In the genomic region with DNA sequence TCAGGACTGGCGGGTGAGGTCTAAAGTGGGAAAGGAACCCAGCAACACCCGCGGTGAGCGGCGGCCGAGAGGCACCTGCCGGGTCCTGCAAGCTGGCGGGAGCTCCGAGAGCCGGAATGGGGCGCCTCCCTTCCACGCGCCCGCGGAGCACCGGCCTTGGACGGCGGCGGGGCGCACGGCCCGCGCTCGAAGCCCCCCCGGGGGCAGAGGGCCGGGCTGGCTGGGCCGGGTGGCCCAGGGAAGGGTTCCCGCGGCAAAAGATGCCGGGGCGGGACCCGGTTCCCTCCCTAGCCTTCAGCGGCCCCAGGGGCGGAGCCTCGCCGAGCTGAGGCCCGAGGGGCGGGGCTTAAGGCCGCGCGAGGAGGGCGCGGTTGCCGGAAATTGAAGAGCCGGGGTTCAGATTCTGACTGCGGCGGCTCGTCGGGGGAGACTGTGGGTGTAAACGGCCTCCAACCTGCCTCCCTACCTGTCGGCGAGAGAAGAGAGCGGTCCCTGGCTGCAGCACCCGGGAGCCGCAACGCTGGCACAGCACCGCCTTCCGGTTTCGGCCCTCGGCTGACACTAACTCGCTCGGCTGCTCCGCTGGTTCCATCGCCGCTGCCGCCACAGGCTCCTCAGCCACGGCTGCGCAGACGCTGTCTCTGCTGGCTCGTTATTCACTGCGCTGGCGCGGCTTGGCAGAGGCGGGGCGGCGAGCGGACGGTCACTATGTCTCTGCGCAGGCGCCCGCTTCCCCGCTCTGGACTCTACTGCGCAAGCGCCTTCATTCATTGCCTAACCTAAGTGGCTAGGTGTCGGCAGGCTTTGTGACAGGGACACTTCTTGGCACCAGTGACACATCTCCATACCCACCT, we compare ENCODE assay signal across 8 cellular contexts. TPM values are rescaled to one million over a fixed set of nuclear protein-coding genes. Genes with fewer than 3 reads are reported as not detected.
DNase-seq lines count a peak whose midpoint lies in the region; TF ChIP-seq lines count a peak whose summit lies in the region.

A gene (minus strand): TSS at position 643 of the 854 bp plus-strand sequence. CDS start 51 bp downstream, at position 592.

- TF ChIP-seq POLR2A in stomach (IDR thresholded peaks at IDR 0.05) = peak in 2 of 4 donors; percentile 36 to 86

- H3K27ac ChIP-seq in neural cell (ENCODE audit: low read length) (peak within 1 kb of the TSS; percentile 91), stomach (peak within 1 kb of the TSS; percentile 89 to 99 (median 97))

- H3K27me3 ChIP-seq in H7 (ENCODE audit: control insufficient read depth, insufficient read depth, low read length) (no peaks in the 10 kb centered on the region), neural cell (ENCODE audit: insufficient read depth, low read depth, low read length) (no peaks in the 10 kb centered on the region), stomach (no peaks in the 10 kb centered on the region)

- H3K36me3 ChIP-seq in H7 (replicated peaks; ENCODE audit: control insufficient read depth, insufficient read depth, low read length) = peaks cover 2% of the 10 kb centered on the region
- no peaks in the 10 kb centered on the region for H3K36me3 ChIP-seq in neural cell (ENCODE audit: insufficient read depth, low read length)
- H3K36me3 ChIP-seq in stomach = peaks cover 3 to 42% (median 36%) of the 10 kb centered on the region in 4 donors

- 0 to 1% (median 0%) methylated on average over 20 to 85 of the region's 85 CpGs for WGBS in stomach, 5 donors

- peak within 1 kb of the TSS; percentile 67 for H2AFZ ChIP-seq in neural cell (ENCODE audit: low read depth, low read length)

- intact Hi-C loops in stomach (cut with DNase I; ENCODE audit: low total_unique reads) = no loop called here

- H3K79me2 ChIP-seq in neural cell (replicated peaks; ENCODE audit: insufficient read depth, low read length) = peaks cover 17% of the 10 kb centered on the region

- H3K4me2 ChIP-seq in neural cell (ENCODE audit: low read length) = peak within 1 kb of the TSS; percentile 98

- TF ChIP-seq CTCF in fibroblast of the aortic adventitia (IDR thresholded peaks at IDR 0.05; ENCODE audit: insufficient read depth, low read length) = peak; percentile 47
- TF ChIP-seq CTCF in neural cell (IDR thresholded peaks at IDR 0.05; ENCODE audit: poor library complexity, severe bottlenecking) = peak; percentile 65
- TF ChIP-seq CTCF in stomach (IDR thresholded peaks at IDR 0.05) = no peak

- peak; percentile 66 for TF ChIP-seq RAD21 in neural cell (conservative IDR thresholded peaks at IDR 0.05)

- H3K9me3 ChIP-seq in neural cell (ENCODE audit: low read length) = no peaks in the 10 kb centered on the region
- no peaks in the 10 kb centered on the region for H3K9me3 ChIP-seq in stomach

- no peaks in the 10 kb centered on the region for H4K20me1 ChIP-seq in neural cell (ENCODE audit: insufficient read depth)

- H3F3A ChIP-seq in neural cell (ENCODE audit: insufficient read depth, low read length, poor library complexity, severe bottlenecking) = no peaks in the 10 kb centered on the region

- peak within 1 kb of the TSS; percentile 98 for H3K4me3 ChIP-seq in H7 (ENCODE audit: insufficient read depth, low read depth, low read length)
- peak within 1 kb of the TSS; percentile 88 for H3K4me3 ChIP-seq in fibroblast of the aortic adventitia (ENCODE audit: low read depth, low read length)
- H3K4me3 ChIP-seq in neural cell (ENCODE audit: low read length) = peak within 1 kb of the TSS; percentile 83
- H3K4me3 ChIP-seq in stomach = peak within 1 kb of the TSS; percentile 78 to 93 (median 83)

- H3K9ac ChIP-seq in neural cell (ENCODE audit: low read length) = peak within 1 kb of the TSS; percentile 88

- DNase-seq in ELR (ENCODE audit: low read depth) = peak; percentile 95
- peak; percentile 98 for DNase-seq in H7
- DNase-seq in M059J (ENCODE audit: low read depth) = peak; percentile 95
- DNase-seq in SHP77 (lab: John Stamatoyannopoulos, UW) = peak; percentile 95 to 97
- DNase-seq in activated effector memory CD4-positive, alpha-beta T cell treated with Interleukin-2 at 50 U/mL for 16 hours = peak; percentile 96
- peak; percentile 92 for DNase-seq in fibroblast of the aortic adventitia (ENCODE audit: low read depth)
- DNase-seq in stomach = peak; percentile 98

- no peaks in the 10 kb centered on the region for H3K9me2 ChIP-seq in neural cell (ENCODE audit: insufficient read depth, low read length)

- TF ChIP-seq EP300 in neural cell (conservative IDR thresholded peaks at IDR 0.05; ENCODE audit: poor library complexity, severe bottlenecking) (peak; percentile 31), stomach (IDR thresholded peaks at IDR 0.05) (no peak)

- peaks cover 0 to 21% (median 15%) of the 10 kb centered on the region in 4 donors for H3K4me1 ChIP-seq in stomach

TF ChIP-seq in neural cell, 6 proteins besides CTCF, POLR2A, EP300 and RAD21:
- peak; percentile 100 for TF ChIP-seq POLR2AphosphoS5 (IDR thresholded peaks at IDR 0.05)
- TF ChIP-seq TAF1 (IDR thresholded peaks at IDR 0.05; ENCODE audit: low read depth) = peak; percentile 92
- TF ChIP-seq EZH2 (IDR thresholded peaks at IDR 0.05; ENCODE audit: borderline replicate concordance, insufficient read depth, low read length, poor library complexity, severe bottlenecking) = no peak
- TF ChIP-seq MXI1 (conservative IDR thresholded peaks at IDR 0.05; ENCODE audit: poor library complexity, severe bottlenecking) = peak; percentile 83
- TF ChIP-seq, protein P1, sequence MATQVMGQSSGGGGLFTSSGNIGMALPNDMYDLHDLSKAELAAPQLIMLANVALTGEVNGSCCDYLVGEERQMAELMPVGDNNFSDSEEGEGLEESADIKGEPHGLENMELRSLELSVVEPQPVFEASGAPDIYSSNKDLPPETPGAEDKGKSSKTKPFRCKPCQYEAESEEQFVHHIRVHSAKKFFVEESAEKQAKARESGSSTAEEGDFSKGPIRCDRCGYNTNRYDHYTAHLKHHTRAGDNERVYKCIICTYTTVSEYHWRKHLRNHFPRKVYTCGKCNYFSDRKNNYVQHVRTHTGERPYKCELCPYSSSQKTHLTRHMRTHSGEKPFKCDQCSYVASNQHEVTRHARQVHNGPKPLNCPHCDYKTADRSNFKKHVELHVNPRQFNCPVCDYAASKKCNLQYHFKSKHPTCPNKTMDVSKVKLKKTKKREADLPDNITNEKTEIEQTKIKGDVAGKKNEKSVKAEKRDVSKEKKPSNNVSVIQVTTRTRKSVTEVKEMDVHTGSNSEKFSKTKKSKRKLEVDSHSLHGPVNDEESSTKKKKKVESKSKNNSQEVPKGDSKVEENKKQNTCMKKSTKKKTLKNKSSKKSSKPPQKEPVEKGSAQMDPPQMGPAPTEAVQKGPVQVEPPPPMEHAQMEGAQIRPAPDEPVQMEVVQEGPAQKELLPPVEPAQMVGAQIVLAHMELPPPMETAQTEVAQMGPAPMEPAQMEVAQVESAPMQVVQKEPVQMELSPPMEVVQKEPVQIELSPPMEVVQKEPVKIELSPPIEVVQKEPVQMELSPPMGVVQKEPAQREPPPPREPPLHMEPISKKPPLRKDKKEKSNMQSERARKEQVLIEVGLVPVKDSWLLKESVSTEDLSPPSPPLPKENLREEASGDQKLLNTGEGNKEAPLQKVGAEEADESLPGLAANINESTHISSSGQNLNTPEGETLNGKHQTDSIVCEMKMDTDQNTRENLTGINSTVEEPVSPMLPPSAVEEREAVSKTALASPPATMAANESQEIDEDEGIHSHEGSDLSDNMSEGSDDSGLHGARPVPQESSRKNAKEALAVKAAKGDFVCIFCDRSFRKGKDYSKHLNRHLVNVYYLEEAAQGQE (IDR thresholded peaks at IDR 0.05; ENCODE audit: borderline replicate concordance) = peak; percentile 87
- peak; percentile 70 for TF ChIP-seq SMC3 (conservative IDR thresholded peaks at IDR 0.05; ENCODE audit: poor library complexity)

RNA-seq across cellular contexts. Expression of the gene that starts here (rescaled TPM):
- total RNA-seq in H7 (2014; rRNA removed; shearing (Covaris generic)) = 4.1 and 8.5 TPM in 2 replicates
- 10.0 and 11.7 TPM in 2 replicates for total RNA-seq in M059J (2014; rRNA removed; shearing (Covaris generic))
- total RNA-seq in fibroblast of the aortic adventitia (ENCODE audit: low replicate concordance) (1.3 and 10.9 TPM in 2 replicates), stomach (1 to 10 TPM in 2 of 5 donors, under 1 TPM in 1, not detected in 2; 0.45 to 5.1 (median 4.2) TPM)
- polyA plus RNA-seq in neural cell (11.8 and 13.3 TPM in 2 replicates), stomach (1 to 10 TPM; 4.9 to 9.1 (median 6.1) TPM)
- 17.3 and 17.8 TPM in 2 replicates for polyA minus RNA-seq in neural cell

Comparison
In these comparisons a context has a peak if more than half of its experiments do, and no peak if none do; other contexts are left out.
1. Peak in every context shown above with its lines: DNase-seq, H3K4me3 ChIP-seq and H3K27ac ChIP-seq.
2. CTCF ChIP-seq: peak in fibroblast of the aortic adventitia (single experiment) and neural cell (single experiment); none in stomach (0 of 7).